Comparison of ENCODE assay signal across 10 cellular contexts in the genomic region with DNA sequence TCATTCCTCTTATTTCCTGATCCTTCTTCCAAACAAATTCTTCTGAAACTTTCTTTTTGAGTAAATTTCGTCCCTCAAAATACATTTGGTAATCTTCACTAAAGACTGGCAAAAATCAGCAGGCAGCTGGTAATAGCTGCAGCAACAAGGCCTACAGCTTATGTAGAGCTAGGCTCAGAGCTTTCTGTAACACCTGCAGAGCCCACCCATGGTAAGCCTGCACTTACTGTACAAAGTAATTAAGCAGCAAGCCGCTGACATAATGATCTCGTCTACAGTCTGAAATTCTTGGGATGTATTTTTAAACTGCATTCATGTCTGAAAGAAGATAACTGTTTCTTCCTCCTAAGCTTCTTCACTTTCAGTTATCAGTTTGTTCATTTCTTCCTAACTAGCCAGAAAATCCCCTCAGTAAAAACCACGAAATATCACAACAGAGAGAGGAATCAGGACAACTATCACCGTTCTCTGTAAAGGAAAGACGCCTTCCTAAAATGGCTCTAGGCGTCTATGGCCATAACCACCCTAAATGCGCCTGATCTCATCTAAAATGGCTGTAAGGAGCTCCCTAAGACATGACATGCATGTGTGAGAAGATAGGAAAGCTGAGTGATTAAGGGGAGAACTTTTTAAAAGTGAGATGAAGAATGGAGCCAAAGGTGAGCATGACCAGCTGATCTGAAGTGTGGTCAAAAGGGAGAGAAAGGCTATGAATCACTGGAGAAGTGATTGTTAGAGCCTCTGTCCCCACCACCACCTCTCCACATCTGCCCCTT. TPM values are rescaled to one million over a fixed set of nuclear protein-coding genes. Genes with fewer than 3 reads are reported as not detected.
DNase-seq lines count a peak whose midpoint lies in the region; ATAC-seq lines count a peak whose summit lies in the region.
"Had no signal": no experiment of that assay in that cellular context is flagged by ENCODE, and none has a peak within 500 bp of the region (broad histone marks: within the 10 kb centered on the region; RNA-seq: fewer than 3 reads in every experiment).

No MANE protein-coding gene starts in this region.

- no peaks in the 10 kb centered on the region for H3K9me3 Mint-ChIP-seq in activated naive CD4-positive, alpha-beta T cell treated with anti-CD3 and anti-CD28 coated beads for 36 hours
- peaks cover 2% of the 10 kb centered on the region for H3K9me3 Mint-ChIP-seq in activated naive CD8-positive, alpha-beta T cell treated with anti-CD3 and anti-CD28 coated beads for 36 hours

- intact Hi-C loops in activated naive CD4-positive, alpha-beta T cell treated with anti-CD3 and anti-CD28 coated beads for 36 hours (cut with micrococcal nuclease) = loop anchor here (1.0 to 5.0 kb wide), 5 partner anchors 41 to 363 kb away; partner anchors contain the start of genes TMEM41B and WEE1

- H3K36me3 Mint-ChIP-seq in activated naive CD4-positive, alpha-beta T cell treated with anti-CD3 and anti-CD28 coated beads for 36 hours (ENCODE audit: low read depth) = peaks cover 2% of the 10 kb centered on the region
- peaks cover 4% of the 10 kb centered on the region for H3K36me3 Mint-ChIP-seq in activated naive CD8-positive, alpha-beta T cell treated with anti-CD3 and anti-CD28 coated beads for 36 hours

- no peak overlapping the region for H3K4me3 Mint-ChIP-seq in activated naive CD4-positive, alpha-beta T cell treated with anti-CD3 and anti-CD28 coated beads for 36 hours
- H3K4me3 Mint-ChIP-seq in activated naive CD8-positive, alpha-beta T cell treated with anti-CD3 and anti-CD28 coated beads for 36 hours = peak overlapping the region; percentile 6
- H3K4me3 Mint-ChIP-seq: B cell had no signal

- H3K27me3 Mint-ChIP-seq in activated naive CD4-positive, alpha-beta T cell treated with anti-CD3 and anti-CD28 coated beads for 36 hours (ENCODE audit: low read depth) = no peaks in the 10 kb centered on the region
- H3K27me3 Mint-ChIP-seq in activated naive CD8-positive, alpha-beta T cell treated with anti-CD3 and anti-CD28 coated beads for 36 hours = no peaks in the 10 kb centered on the region
- H3K27me3 Mint-ChIP-seq: B cell had no signal

- CTCF ChIA-PET in activated naive CD4-positive, alpha-beta T cell treated with anti-CD3 and anti-CD28 coated beads for 36 hours (lab: Charles Lee) = interaction anchor here (0.6 kb wide), 1 partner anchor 76 kb away, joined by 3 read pairs; no protein-coding TSS in a partner anchor

- H3K27ac Mint-ChIP-seq in activated naive CD4-positive, alpha-beta T cell treated with anti-CD3 and anti-CD28 coated beads for 36 hours = peak overlapping the region; percentile 82
- peak overlapping the region; percentile 25 for H3K27ac Mint-ChIP-seq in activated naive CD8-positive, alpha-beta T cell treated with anti-CD3 and anti-CD28 coated beads for 36 hours
- H3K27ac Mint-ChIP-seq: B cell had no signal

- peaks cover 52% of the 10 kb centered on the region for H3K4me1 Mint-ChIP-seq in activated naive CD4-positive, alpha-beta T cell treated with anti-CD3 and anti-CD28 coated beads for 36 hours (ENCODE audit: low read depth)
- H3K4me1 Mint-ChIP-seq in activated naive CD8-positive, alpha-beta T cell treated with anti-CD3 and anti-CD28 coated beads for 36 hours = peaks cover 56% of the 10 kb centered on the region

- ATAC-seq in HG03103 (IDR thresholded peaks at IDR 0.05; ENCODE audit: low read depth, unreplicated experiment) = peak; percentile 49
- ATAC-seq in stimulated activated naive CD8-positive, alpha-beta T cell treated with anti-CD3 and anti-CD28 coated beads, Interleukin-15, Interleukin-2, amounts not matched to agents 100 U/mL and 50 U/mL, for 24 hours = peak; percentile 73

- DNase-seq in activated naive CD4-positive, alpha-beta T cell treated with anti-CD3 and anti-CD28 coated beads for 36 hours = peak; percentile 22
- DNase-seq in activated naive CD4-positive, alpha-beta T cell treated with Interleukin-2 at 50 U/mL for 16 hours = no peak
- no peak for DNase-seq in activated naive CD8-positive, alpha-beta T cell treated with anti-CD3 and anti-CD28 coated beads for 36 hours
- no peak for DNase-seq in stimulated activated naive CD8-positive, alpha-beta T cell treated with anti-CD3 and anti-CD28 coated beads, Interleukin-15, Interleukin-2, amounts not matched to agents 100 U/mL and 50 U/mL, for 24 hours
- DNase-seq in effector CD4-positive, alpha-beta T cell = no peak
- DNase-seq in NCI-H1092 (lab: John Stamatoyannopoulos, UW) (no peak), NCI-H1105 treated with DMSO at 0.1 percent for 48 hours (lab: John Stamatoyannopoulos, UW) (no peak)
- DNase-seq: NCI-H2171 had no signal

RNA-seq across cellular contexts. Expression of gene DENND5A, which starts 56.2 kb away (rescaled TPM):
- total RNA-seq in activated naive CD4-positive, alpha-beta T cell treated with anti-CD3 and anti-CD28 coated beads for 36 hours = 10 to 100 TPM; 62.3 to 63.5 TPM
- 10 to 100 TPM; 46.5 to 50.9 TPM for total RNA-seq in activated naive CD8-positive, alpha-beta T cell treated with anti-CD3 and anti-CD28 coated beads for 36 hours
